15 cellular contexts compared by ENCODE assay signal in the genomic region with DNA sequence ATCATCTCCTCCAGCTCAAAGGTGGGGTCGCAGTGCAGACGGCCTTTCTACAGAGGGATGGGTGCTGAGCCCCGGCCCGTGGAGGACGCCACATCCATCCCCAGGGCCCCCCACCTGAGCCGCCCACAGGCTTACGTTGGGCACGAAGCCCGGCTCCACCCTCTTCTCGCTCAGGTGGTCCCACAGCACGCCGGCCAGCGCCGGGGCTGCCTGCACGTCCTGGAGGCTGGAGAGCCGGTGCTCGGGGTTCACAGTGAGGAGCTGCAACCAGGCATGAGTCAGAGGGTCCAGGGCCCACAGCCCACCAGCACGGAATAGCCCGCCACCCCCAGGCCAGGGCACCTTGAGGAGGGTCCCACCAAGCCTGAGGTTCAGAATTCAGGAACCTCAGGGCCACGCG. TPM values are rescaled to one million over a fixed set of nuclear protein-coding genes. Genes with fewer than 3 reads are reported as not detected.
A peak's percentile ranks its signal among the peaks of the same experiment; 100 is the strongest.
DNase-seq lines count a peak whose midpoint lies in the region; ATAC-seq, FAIRE-seq and TF ChIP-seq lines count a peak whose summit lies in the region.
"Had no signal": no experiment of that assay in that cellular context is flagged by ENCODE, and none has a peak within 500 bp of the region (broad histone marks: within the 10 kb centered on the region; RNA-seq: fewer than 3 reads in every experiment).

No MANE protein-coding gene starts in this region.

- no peak overlapping the region for H3K4me3 ChIP-seq in BLaER1 treated with 17β-estradiol and CSF1 and Interleukin-3, amounts not matched to agents 10 nM and 100 nM
- H3K4me3 ChIP-seq in H1 (ENCODE audit: extremely low read depth in 1 of 4, insufficient read depth in 2 of 4, low read depth in 3 of 4, low read length in 4 of 4), result no peak overlapping the region
- H3K4me3 ChIP-seq: SJSA1 had no signal

- peaks cover 12 to 31% (median 20%) of the 10 kb centered on the region in 11 experiments for H3K9me3 ChIP-seq in BLaER1 treated with 17β-estradiol and CSF1 and Interleukin-3, amounts not matched to agents 10 nM and 100 nM (replicated peaks in 1 of 11)
- peaks cover 8 to 10% of the 10 kb centered on the region in 2 experiments for H3K9me3 ChIP-seq in H1 (ENCODE audit: insufficient read depth in 2 of 2, low read depth in 1 of 2, low read length in 1 of 2)
- H3K9me3 ChIP-seq: SJSA1 had no signal

- no peak overlapping the region for H2AK5ac ChIP-seq in H1 (ENCODE audit: low read depth, low read length)

- TF ChIP-seq POLR2A in H1 (IDR thresholded peaks at IDR 0.05; ENCODE audit: control extremely low read depth in 1 of 2, low read depth in 2 of 2, low read length in 2 of 2), result no peak

- H3K4me1 ChIP-seq in BLaER1 treated with 17β-estradiol and CSF1 and Interleukin-3, amounts not matched to agents 10 nM and 100 nM, result peaks cover 17 to 38% (median 28%) of the 10 kb centered on the region in 10 experiments
- H3K4me1 ChIP-seq in H1 (replicated peaks in 1 of 4; ENCODE audit: control insufficient read depth in 3 of 4, insufficient read depth in 4 of 4, low read length in 3 of 4), result no peaks in the 10 kb centered on the region; a peak in 1 of 7 replicates
- H3K4me1 ChIP-seq: SJSA1 had no signal

- H3K23me2 ChIP-seq in H1 (ENCODE audit: low read depth, low read length), result no peaks in the 10 kb centered on the region

- H2BK20ac ChIP-seq in H1 (ENCODE audit: low read length), result no peak overlapping the region

- H2BK12ac ChIP-seq in H1 (ENCODE audit: low read depth, low read length), result no peak overlapping the region

- H3K56ac ChIP-seq in H1 (replicated peaks; ENCODE audit: insufficient read length, low read depth, low read length), result no peak overlapping the region

- WGBS in H1 (ENCODE audit: extremely low coverage in 1 of 2, insufficient coverage in 1 of 2, insufficient read length in 1 of 2, insufficient replicate concordance in 2 of 2, low coverage in 1 of 2, low lambda C conversion rate in 2 of 2, missing lambda C conversion rate in 1 of 2), 2 experiments, result 80% methylated on average over 21 of the region's 21 CpGs; no CpG with 5 or more reads in 1 of the 2 experiments

- no peak overlapping the region for H4K5ac ChIP-seq in H1 (ENCODE audit: insufficient read length, low read depth, low read length)

- CTCF ChIA-PET in H1 (lab: Charles Lee; ENCODE audit: partially characterized antibody), result interaction anchor here (0.5 to 3.8 kb wide), 14 partner anchors 11 to 411 kb away, joined by 3 to 21 read pairs (median 3); no protein-coding TSS in a partner anchor

- no peak overlapping the region for H4K91ac ChIP-seq in H1 (replicated peaks; ENCODE audit: insufficient read length, low read length)

- H3K36me3 ChIP-seq in BLaER1 treated with 17β-estradiol and CSF1 and Interleukin-3, amounts not matched to agents 10 nM and 100 nM, result peaks cover 0 to 4% (median 2%) of the 10 kb centered on the region in 11 experiments; a peak in 8 of 22 replicates
- H3K36me3 ChIP-seq in H1 (ENCODE audit: control insufficient read depth in 2 of 4, insufficient read depth in 4 of 4, low read length in 3 of 4), result no peaks in the 10 kb centered on the region; a peak in 1 of 8 replicates
- H3K36me3 ChIP-seq: SJSA1 had no signal

- H2AFZ ChIP-seq in H1 (ENCODE audit: low read length), result no peak overlapping the region

- no peak overlapping the region for H2BK5ac ChIP-seq in H1 (ENCODE audit: low read depth, low read length)

- FAIRE-seq in H1 (lab: Jason Lieb, UNC), result no peak

- no peak overlapping the region for H2BK120ac ChIP-seq in H1 (replicated peaks; ENCODE audit: low read depth, low read length)

- H3K27ac ChIP-seq in BLaER1 treated with 17β-estradiol and CSF1 and Interleukin-3, amounts not matched to agents 10 nM and 100 nM, result no peak overlapping the region
- H3K27ac ChIP-seq in H1 (ENCODE audit: low read depth, low read length), result no peak overlapping the region
- H3K27ac ChIP-seq: SJSA1 had no signal

- H3K79me2 ChIP-seq in H1 (ENCODE audit: control insufficient read depth in 1 of 2, insufficient read depth in 2 of 2, low read length in 2 of 2), result no peaks in the 10 kb centered on the region

- POLR2A ChIA-PET in H1 (lab: Charles Lee; ENCODE audit: partially characterized antibody), result interaction anchor here (1.7 kb wide), 1 partner anchor 127 kb away, joined by 3 read pairs; no protein-coding TSS in a partner anchor

- peaks cover 0 to 7% (median 0%) of the 10 kb centered on the region in 11 experiments; a peak in 8 of 22 replicates for H3K27me3 ChIP-seq in BLaER1 treated with 17β-estradiol and CSF1 and Interleukin-3, amounts not matched to agents 10 nM and 100 nM
- H3K27me3 ChIP-seq in H1 (replicated peaks in 1 of 4; ENCODE audit: control insufficient read depth in 3 of 4, extremely low read depth in 1 of 4, insufficient read depth in 3 of 4, low read length in 3 of 4), result no peaks in the 10 kb centered on the region
- H3K27me3 ChIP-seq: SJSA1 had no signal

- H3K14ac ChIP-seq in H1 (ENCODE audit: insufficient read length), result no peak overlapping the region

- H3K79me1 ChIP-seq in H1 (ENCODE audit: low read depth, low read length), result no peaks in the 10 kb centered on the region; the same call in 1 of the 2 replicates

- no peak for TF ChIP-seq RAD21 in H1 (IDR thresholded peaks at IDR 0.05 in 1 of 2, conservative IDR thresholded peaks at IDR 0.05 in 1 of 2; ENCODE audit: low read depth in 2 of 2, low read length in 2 of 2)

- no peak overlapping the region for H3K9ac ChIP-seq in BLaER1 treated with 17β-estradiol and CSF1 and Interleukin-3, amounts not matched to agents 10 nM and 100 nM
- H3K9ac ChIP-seq in H1 (replicated peaks in 1 of 4; ENCODE audit: extremely low read depth in 1 of 4, low read depth in 3 of 4, low read length in 3 of 4), result no peak overlapping the region

- TF ChIP-seq CTCF in H1 (IDR thresholded peaks at IDR 0.05; ENCODE audit: control extremely low read depth in 1 of 3, insufficient read depth in 1 of 3, low read depth in 1 of 3, low read length in 3 of 3), result no peak
- TF ChIP-seq CTCF in omental fat pad (IDR thresholded peaks at IDR 0.05), result no peak

- H3K4ac ChIP-seq in H1 (replicated peaks; ENCODE audit: insufficient read length, low read depth, low read length), result no peak overlapping the region

- no peak overlapping the region; the same call in 1 of the 2 replicates for H3K18ac ChIP-seq in H1 (ENCODE audit: extremely low read depth, low read length)

- peaks cover 0 to 34% (median 0%) of the 10 kb centered on the region in 11 experiments; a peak in 7 of 22 replicates for H4K20me1 ChIP-seq in BLaER1 treated with 17β-estradiol and CSF1 and Interleukin-3, amounts not matched to agents 10 nM and 100 nM
- peaks cover 0 to 2% of the 10 kb centered on the region in 2 experiments for H4K20me1 ChIP-seq in H1 (replicated peaks in 1 of 2; ENCODE audit: control insufficient read depth in 1 of 2, insufficient read depth in 2 of 2, low read length in 2 of 2)

- H2BK15ac ChIP-seq in H1 (ENCODE audit: low read length), result no peak overlapping the region

- TF ChIP-seq EP300 in H1 (IDR thresholded peaks at IDR 0.05; ENCODE audit: borderline replicate concordance in 1 of 2, low read depth in 2 of 2, low read length in 2 of 2), result no peak

- H4K8ac ChIP-seq in H1 (ENCODE audit: extremely low read depth, insufficient read depth, low read length), result peak overlapping the region; percentile 23; the same call in 1 of the 2 replicates

- peak; percentile 9 for ATAC-seq in HG02981 (IDR thresholded peaks at IDR 0.05; ENCODE audit: unreplicated experiment)
- ATAC-seq in omental fat pad (ENCODE audit: low FRiP score), result peak; percentile 7
- no peak for ATAC-seq in GM19324 (IDR thresholded peaks at IDR 0.05; ENCODE audit: low FRiP score, unreplicated experiment)
- no peak for ATAC-seq in SK-N-SH treated with all-trans-retinoic acid at 6 μM for 48 hours

- no peak overlapping the region for H3K23ac ChIP-seq in H1 (ENCODE audit: insufficient read length)

- no peak for DNase-seq in H1 (ENCODE audit: low read depth in 1 of 2, low spot score in 2 of 2)
- no peak for DNase-seq in omental fat pad (ENCODE audit: low spot score)
- DNase-seq in COLO829 (ENCODE audit: low spot score), result no peak
- DNase-seq: NCI-H1105 treated with DMSO at 0.1 percent for 48 hours; NCI-H146; NCI-H1930; NK-92 treated with Interleukin-12 subunit alpha and Interleukin-12 subunit beta, amount 100 ng/mL, for 24 hours had no signal

- H3K4me2 ChIP-seq in BLaER1 treated with 17β-estradiol and CSF1 and Interleukin-3, amounts not matched to agents 10 nM and 100 nM, result peak overlapping the region in 6 of 11 experiments; percentile 7 to 48 (median 32); a peak in 8 of 22 replicates
- H3K4me2 ChIP-seq in H1 (ENCODE audit: insufficient read depth in 1 of 2, low read depth in 2 of 2, low read length in 2 of 2), result no peak overlapping the region

TF ChIP-seq in H1, 55 proteins besides CTCF, POLR2A, EP300 and RAD21:
- TF ChIP-seq PHF8 (conservative IDR thresholded peaks at IDR 0.05; ENCODE audit: low read depth, low read length) (no peak), FOSL1 (IDR thresholded peaks at IDR 0.05; ENCODE audit: insufficient read depth, low read depth, low read length) (no peak), CTBP2 (IDR thresholded peaks at IDR 0.05; ENCODE audit: borderline replicate concordance, insufficient read depth, insufficient read length, low read length) (no peak), POLR2AphosphoS5 (IDR thresholded peaks at IDR 0.05; ENCODE audit: low read depth, low read length) (no peak)

TF ChIP-seq in SK-N-SH treated with all-trans-retinoic acid at 6 μM for 48 hours, 23 proteins besides CTCF, POLR2A, EP300 and RAD21 (continues in another document):
- TF ChIP-seq TOX (CRISPR knock-in tag; IDR thresholded peaks at IDR 0.05; ENCODE audit: borderline replicate concordance) (no peak), ISL1 (CRISPR knock-in tag; IDR thresholded peaks at IDR 0.05) (no peak), GLIS3 (CRISPR knock-in tag; IDR thresholded peaks at IDR 0.05) (no peak)

RNA-seq across cellular contexts. Expression of a gene that starts 36.0 kb away (rescaled TPM):
- total RNA-seq in H1 (2021; fragmentation: NEBNext Ultra II Directional; extraction: Animal tissue kit (Norgen Biotek cat#: 25700)), result 15.2 and 16.4 TPM in 2 replicates
- 12.9 and 21.6 TPM in 2 replicates for polyA plus RNA-seq in H1 (2011; rRNA removed)
- polyA plus RNA-seq in H1 (2011; cell fraction: cytosol; rRNA removed), result 12.2 TPM
- 51.0 TPM for polyA plus RNA-seq in H1 (2011; cell fraction: nucleus; rRNA removed)
- polyA plus RNA-seq in H1 (2012, experiment 1 of 2), result 17.8 to 24.2 TPM (median 20.8 TPM) in 4 replicates
- 13.3 TPM for polyA plus RNA-seq in H1 (2012, experiment 2 of 2)
- polyA plus RNA-seq in H1 (2013, experiment 1 of 2), result 15.1 TPM
- 13.3 TPM for polyA plus RNA-seq in H1 (2013, experiment 2 of 2)
- polyA minus RNA-seq in H1 (2011; rRNA and poly(A)+ RNA removed), result 7.1 and 10.2 TPM in 2 replicates
- 7.7 TPM for polyA minus RNA-seq in H1 (2011; cell fraction: cytosol; rRNA and poly(A)+ RNA removed)
- polyA minus RNA-seq in H1 (2011; cell fraction: nucleus; rRNA and poly(A)+ RNA removed), result 9.5 TPM
- total RNA-seq in omental fat pad, result 1 to 10 TPM in 1 of 4 donors, under 1 TPM in 3; 0.69 to 3.0 (median 0.81) TPM
- total RNA-seq: HT-29 had no signal
- polyA plus RNA-seq: CD14-positive monocyte; CD8-positive, alpha-beta memory T cell had no signal

Comparison
In these comparisons a context has a peak if more than half of its experiments do, and no peak if none do; other contexts are left out.
1. H3K4me2 ChIP-seq: peak in BLaER1 treated with 17β-estradiol and CSF1 and Interleukin-3, amounts not matched to agents 10 nM and 100 nM (6 of 11); none in H1 (0 of 2).
2. ATAC-seq: peak in HG02981 (single experiment) and omental fat pad (single experiment); none in GM19324 (single experiment) and SK-N-SH treated with all-trans-retinoic acid at 6 μM for 48 hours (single experiment).